Comparison of ENCODE assay signal across 9 cellular contexts in the genomic region with DNA sequence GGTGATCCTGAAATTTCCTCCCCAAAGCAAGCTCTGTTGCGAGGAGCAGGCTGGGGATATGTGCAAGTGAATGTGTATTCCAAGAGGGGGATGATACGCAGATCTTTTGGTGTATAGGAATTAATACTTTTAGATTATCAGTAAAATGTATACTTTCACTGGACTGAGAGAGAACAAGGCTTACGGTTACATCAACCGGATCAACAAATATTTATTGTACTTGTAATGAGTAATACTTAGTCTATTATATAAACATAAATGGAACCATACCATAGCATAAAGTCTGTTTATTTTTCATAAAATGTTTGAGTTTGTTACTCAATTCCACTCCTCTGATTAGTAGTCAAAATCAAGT. TPM values are rescaled to one million over a fixed set of nuclear protein-coding genes. Genes with fewer than 3 reads are reported as not detected.
DNase-seq lines count a peak whose midpoint lies in the region; ATAC-seq, FAIRE-seq and TF ChIP-seq lines count a peak whose summit lies in the region.
"Had no signal": no experiment of that assay in that cellular context is flagged by ENCODE, and none has a peak within 500 bp of the region (broad histone marks: within the 10 kb centered on the region; RNA-seq: fewer than 3 reads in every experiment).

No MANE protein-coding gene starts in this region.

- H3K4me2 ChIP-seq in GM12878 (ENCODE audit: control insufficient read depth, insufficient read depth) = peak overlapping the region; percentile 98

- no TSS peak for BruUV-seq in GM12878 (replicated peaks; lab: Mats Ljungman, UMichigan)

- no peaks in the 10 kb centered on the region for H3K9me3 Mint-ChIP-seq in activated T-cell treated with anti-CD3 and anti-CD28 coated beads, Interleukin-2, amount 50 U/mL, for 72 hours
- no peaks in the 10 kb centered on the region for H3K9me3 Mint-ChIP-seq in type B pancreatic cell

- FAIRE-seq in GM12878 (lab: Jason Lieb, UNC) = no peak
- FAIRE-seq: colon had no signal

- H4K20me1 ChIP-seq in GM12878 (ENCODE audit: control insufficient read depth, insufficient read depth) = no peaks in the 10 kb centered on the region

- no peaks in the 10 kb centered on the region for H3K9me3 ChIP-seq in GM12878 (replicated peaks; ENCODE audit: control insufficient read depth, insufficient read depth, low read length)
- no peaks in the 10 kb centered on the region for H3K9me3 ChIP-seq in lower lobe of right lung

- H3K36me3 Mint-ChIP-seq in activated T-cell treated with anti-CD3 and anti-CD28 coated beads, Interleukin-2, amount 50 U/mL, for 72 hours (ENCODE audit: insufficient read depth in 2 of 2) = peaks cover 3 to 13% of the 10 kb centered on the region in 2 donors
- H3K36me3 Mint-ChIP-seq in type B pancreatic cell = peaks cover 10% of the 10 kb centered on the region

- TF ChIP-seq EP300 in GM12878 (IDR thresholded peaks at IDR 0.05; ENCODE audit: borderline replicate concordance in 1 of 2, control insufficient read depth in 1 of 2, low read depth in 2 of 2, low read length in 2 of 2) = no peak

- in situ Hi-C loops in GM12878 (cut with MboI) = no loop called here

- no peak for TF ChIP-seq POLR2A in GM12878 (IDR thresholded peaks at IDR 0.05; ENCODE audit: low read depth, low read length)

- RAD21 ChIA-PET in GM12878 (lab: Charles Lee; ENCODE audit: unreplicated experiment) = no interaction called here

- H3K27me3 ChIP-seq in GM12878 (replicated peaks in 1 of 2; ENCODE audit: control insufficient read depth in 2 of 2, insufficient read depth in 2 of 2, low read length in 1 of 2) = peaks cover 0 to 1% of the 10 kb centered on the region in 2 experiments; a peak in 1 of 4 replicates
- no peaks in the 10 kb centered on the region for H3K27me3 ChIP-seq in lower lobe of right lung (ENCODE audit: low read depth)

- H3K4me1 ChIP-seq in GM12878 (ENCODE audit: control insufficient read depth, insufficient read depth, low read length) (no peaks in the 10 kb centered on the region), lower lobe of right lung (peaks cover 25% of the 10 kb centered on the region)

- SMC1A ChIA-PET in GM12878 (lab: Charles Lee; ENCODE audit: uncharacterized antibody, unreplicated experiment) = interaction anchor here (0.7 kb wide), 1 partner anchor 34 kb away, joined by 4 read pairs; no protein-coding TSS in a partner anchor

- ATAC-seq in activated T-cell treated with anti-CD3 and anti-CD28 coated beads, Interleukin-2, amount 50 U/mL, for 72 hours (replicated peaks in 1 of 2) = no peak
- ATAC-seq in GM12878 (no peak), lower lobe of right lung (no peak), HG02840 (IDR thresholded peaks at IDR 0.05; ENCODE audit: low FRiP score, unreplicated experiment) (no peak)

- peak overlapping the region; percentile 87 to 91 for H3K4me3 Mint-ChIP-seq in activated T-cell treated with anti-CD3 and anti-CD28 coated beads, Interleukin-2, amount 50 U/mL, for 72 hours
- H3K4me3 Mint-ChIP-seq in type B pancreatic cell = peak overlapping the region; percentile 95

- peak overlapping the region; percentile 79 for H3K27ac Mint-ChIP-seq in activated T-cell treated with anti-CD3 and anti-CD28 coated beads, Interleukin-2, amount 50 U/mL, for 72 hours
- H3K27ac Mint-ChIP-seq in type B pancreatic cell = peak overlapping the region; percentile 89

- no peak for DNase-seq in activated T-cell treated with anti-CD3 and anti-CD28 coated beads, Interleukin-2, amount 50 U/mL, for 72 hours
- DNase-seq in activated T-cell treated with anti-CD3 and anti-CD28 coated beads for 4 hours = no peak
- DNase-seq in GM12878 (ENCODE audit: low read depth, low spot score) = no peak
- no peak for DNase-seq in lower lobe of right lung
- DNase-seq in type B pancreatic cell (ENCODE audit: extremely low spot score, unreplicated experiment) = no peak
- DNase-seq in HT-29 (ENCODE audit: low spot score) = no peak
- DNase-seq in midbrain (lab: John Stamatoyannopoulos, UW) = no peak

- H3K9ac ChIP-seq in GM12878 (ENCODE audit: control insufficient read depth, insufficient read depth, low read length) = peak overlapping the region; percentile 67

- no peak for TF ChIP-seq RAD21 in GM12878 (IDR thresholded peaks at IDR 0.05; ENCODE audit: insufficient read depth, low read depth, low read length)

- 2% methylated on average over 4 of the region's 4 CpGs for WGBS in GM12878 (ENCODE audit: insufficient coverage, insufficient replicate concordance, low lambda C conversion rate, missing lambda C conversion rate)

- CTCF ChIA-PET in GM12878 (lab: Yijun Ruan, JAX) = interaction anchor here (1.3 kb wide), 1 partner anchor 17 kb away, joined by 3 read pairs; no protein-coding TSS in a partner anchor

- intact Hi-C loops in GM12878 (cut with micrococcal nuclease; ENCODE audit: unreplicated experiment) (loop anchor here (1.0 kb wide), 1 partner anchor 44 kb away; a partner anchor contains a TSS), lower lobe of right lung (cut with DNase I) (no loop called here)

- peaks cover 32% of the 10 kb centered on the region for H3K79me2 ChIP-seq in GM12878 (ENCODE audit: control insufficient read depth, insufficient read depth, low read length)

- H2AFZ ChIP-seq in GM12878 (ENCODE audit: control insufficient read depth, low read depth, low read length) = peak overlapping the region; percentile 99

- H3K4me3 ChIP-seq in GM12878 (peak overlapping the region; percentile 65), lower lobe of right lung (peak overlapping the region; percentile 96)

- no peak overlapping the region for H3K27ac ChIP-seq in GM12878 (ENCODE audit: control insufficient read depth, insufficient read depth)
- H3K27ac ChIP-seq in lower lobe of right lung = peak overlapping the region; percentile 90

- POLR2A ChIA-PET in GM12878 (lab: Charles Lee) = interaction anchor here (0.6 kb wide), 2 partner anchors 41 to 1036 kb away, joined by 3 to 4 read pairs; no protein-coding TSS in a partner anchor

- no peaks in the 10 kb centered on the region for H3K36me3 ChIP-seq in GM12878 (ENCODE audit: control insufficient read depth in 2 of 2, insufficient read depth in 2 of 2, low read length in 1 of 2)
- no peaks in the 10 kb centered on the region for H3K36me3 ChIP-seq in lower lobe of right lung

- H3K27me3 Mint-ChIP-seq in activated T-cell treated with anti-CD3 and anti-CD28 coated beads, Interleukin-2, amount 50 U/mL, for 72 hours (ENCODE audit: low read depth) = peaks cover 11% of the 10 kb centered on the region
- H3K27me3 Mint-ChIP-seq in type B pancreatic cell = peaks cover 3% of the 10 kb centered on the region

- TF ChIP-seq CTCF in GM12878 (IDR thresholded peaks at IDR 0.05 in 2 of 3, conservative IDR thresholded peaks at IDR 0.05 in 1 of 3; ENCODE audit: control insufficient read depth in 2 of 3, extremely low read depth in 1 of 3, insufficient read depth in 1 of 3, low read depth in 3 of 3, low read length in 3 of 3) (no peak), lower lobe of right lung (IDR thresholded peaks at IDR 0.05) (no peak), type B pancreatic cell (conservative IDR thresholded peaks at IDR 0.05) (no peak)

- peaks cover 43% of the 10 kb centered on the region for H3K4me1 Mint-ChIP-seq in activated T-cell treated with anti-CD3 and anti-CD28 coated beads, Interleukin-2, amount 50 U/mL, for 72 hours (ENCODE audit: low read depth)
- H3K4me1 Mint-ChIP-seq in type B pancreatic cell (ENCODE audit: unreplicated experiment) = peaks cover 28% of the 10 kb centered on the region

RNA-seq across cellular contexts. Expression of a gene that starts 0.7 kb away (rescaled TPM):
- 10 to 100 TPM; 62.7 to 69.1 TPM for total RNA-seq in activated T-cell treated with anti-CD3 and anti-CD28 coated beads, Interleukin-2, amount 50 U/mL, for 72 hours
- total RNA-seq in GM12878 (2013; cell fraction: nucleolus; rRNA removed) = 42.6 and 44.4 TPM in 2 replicates
- total RNA-seq in GM12878 (2014; rRNA removed) (28.2 and 40.6 TPM in 2 replicates), GM12878 (2014; rRNA removed; fragmentation: Illumina TruSeq; extraction: Trizol) (36.2 and 37.7 TPM in 2 replicates), GM12878 (2021) (34.0 and 36.4 TPM in 2 replicates), lower lobe of right lung (89.1 TPM), type B pancreatic cell (ENCODE audit: low replicate concordance) (58.2 and 58.6 TPM in 2 replicates)
- 12.1 TPM for polyA plus RNA-seq in GM12878 (2011; ENCODE audit: low read depth)
- polyA plus RNA-seq in GM12878 (2011; rRNA removed) (37.2 and 46.9 TPM in 2 replicates), GM12878 (2014; fragmentation: Illumina TruSeq; extraction: Trizol) (55.5 and 67.5 TPM in 2 replicates), GM12878 (2014; fragmentation: Nextera tagmentation; extraction: Ambion mirVana) (10 to 100 TPM; 13.6 to 13.8 TPM), GM12878 (2014; rRNA removed) (31.0 and 36.2 TPM in 2 replicates), GM12878 (2016; fragmentation: Nextera tagmentation; extraction: Ambion mirVana) (10 to 100 TPM; 23.6 to 25.4 TPM)
- 16.6 and 18.1 TPM in 2 replicates for polyA plus RNA-seq in GM12878 (2011; cell fraction: cytosol; rRNA removed)
- 27.0 and 29.3 TPM in 2 replicates for polyA plus RNA-seq in GM12878 (2011; cell fraction: nucleus; rRNA removed)
- 13.8 and 14.1 TPM in 2 replicates for polyA plus RNA-seq in GM12878 (2012)
- polyA minus RNA-seq in GM12878 (2011; rRNA and poly(A)+ RNA removed) = 17.2 and 27.1 TPM in 2 replicates
- polyA minus RNA-seq in GM12878 (2011; cell fraction: cytosol; rRNA and poly(A)+ RNA removed) = 12.7 and 16.7 TPM in 2 replicates
- polyA minus RNA-seq in GM12878 (2011; cell fraction: nucleus; rRNA and poly(A)+ RNA removed) = 10.3 and 24.0 TPM in 2 replicates
- 81.0 and 81.4 TPM in 2 replicates for total RNA-seq in HT-29 (2014; rRNA removed; shearing (Covaris generic))

RNA-seq across cellular contexts. Expression of a gene that starts 36.2 kb away (rescaled TPM):
- 1,000 to 10,000 TPM; 2,016 to 2,043 TPM for total RNA-seq in activated T-cell treated with anti-CD3 and anti-CD28 coated beads, Interleukin-2, amount 50 U/mL, for 72 hours
- 223 and 245 TPM in 2 replicates for total RNA-seq in GM12878 (2013; cell fraction: nucleolus; rRNA removed)
- total RNA-seq in GM12878 (2014; rRNA removed) (3,247 and 3,409 TPM in 2 replicates), GM12878 (2014; rRNA removed; fragmentation: Illumina TruSeq; extraction: Trizol) (4,157 and 4,159 TPM in 2 replicates), GM12878 (2021) (2,179 and 2,342 TPM in 2 replicates), lower lobe of right lung (965 TPM), type B pancreatic cell (ENCODE audit: low replicate concordance) (1,654 and 1,766 TPM in 2 replicates)
- polyA plus RNA-seq in GM12878 (2011; ENCODE audit: low read depth) = 217 TPM
- polyA plus RNA-seq in GM12878 (2011; rRNA removed) (3,638 and 4,817 TPM in 2 replicates), GM12878 (2014; fragmentation: Illumina TruSeq; extraction: Trizol) (3,012 and 4,033 TPM in 2 replicates), GM12878 (2014; fragmentation: Nextera tagmentation; extraction: Ambion mirVana) (1,000 to 10,000 TPM; 2,699 to 2,779 TPM), GM12878 (2014; rRNA removed) (6,216 and 6,624 TPM in 2 replicates), GM12878 (2016; fragmentation: Nextera tagmentation; extraction: Ambion mirVana) (1,000 to 10,000 TPM; 1,697 to 1,785 TPM)
- 382 and 1,206 TPM in 2 replicates for polyA plus RNA-seq in GM12878 (2011; cell fraction: cytosol; rRNA removed)
- polyA plus RNA-seq in GM12878 (2011; cell fraction: nucleus; rRNA removed) = 836 and 2,011 TPM in 2 replicates
- polyA plus RNA-seq in GM12878 (2012) = 7,372 and 8,466 TPM in 2 replicates
- polyA minus RNA-seq in GM12878 (2011; rRNA and poly(A)+ RNA removed) = 1,482 and 2,664 TPM in 2 replicates
- 574 and 607 TPM in 2 replicates for polyA minus RNA-seq in GM12878 (2011; cell fraction: cytosol; rRNA and poly(A)+ RNA removed)
- 206 and 327 TPM in 2 replicates for polyA minus RNA-seq in GM12878 (2011; cell fraction: nucleus; rRNA and poly(A)+ RNA removed)
- 2,122 and 2,883 TPM in 2 replicates for total RNA-seq in HT-29 (2014; rRNA removed; shearing (Covaris generic))

RNA-seq across cellular contexts. Expression of a gene that starts 42.3 kb away (rescaled TPM):
- total RNA-seq in activated T-cell treated with anti-CD3 and anti-CD28 coated beads, Interleukin-2, amount 50 U/mL, for 72 hours = 1 to 10 TPM in 1 of 2 donors, under 1 TPM in 1; 0.76 to 1.2 TPM
- total RNA-seq in GM12878 (2013; cell fraction: nucleolus; rRNA removed) = 0.27 and 0.46 TPM in 2 replicates
- 0.56 and 0.65 TPM in 2 replicates for total RNA-seq in GM12878 (2014; rRNA removed)
- total RNA-seq in GM12878 (2014; rRNA removed; fragmentation: Illumina TruSeq; extraction: Trizol) = 0.63 and 0.64 TPM in 2 replicates
- 0.64 TPM in 2 replicates for total RNA-seq in GM12878 (2021)
- polyA plus RNA-seq in GM12878 (2011; ENCODE audit: low read depth) = 0.75 TPM
- polyA plus RNA-seq in GM12878 (2011; rRNA removed) = 1.2 TPM in 2 replicates
- 0.70 and 0.75 TPM in 2 replicates for polyA plus RNA-seq in GM12878 (2011; cell fraction: cytosol; rRNA removed)
- polyA plus RNA-seq in GM12878 (2011; cell fraction: nucleus; rRNA removed) = 0.33 and 0.39 TPM in 2 replicates
- 0.61 and 0.66 TPM in 2 replicates for polyA plus RNA-seq in GM12878 (2012)
- polyA plus RNA-seq in GM12878 (2014; fragmentation: Illumina TruSeq; extraction: Trizol) = 0.65 and 1.3 TPM in 2 replicates
- polyA plus RNA-seq in GM12878 (2014; fragmentation: Nextera tagmentation; extraction: Ambion mirVana) = under 1 TPM; 0.29 to 0.68 TPM
- polyA plus RNA-seq in GM12878 (2014; rRNA removed) = 0.34 and 0.35 TPM in 2 replicates
- polyA plus RNA-seq in GM12878 (2016; fragmentation: Nextera tagmentation; extraction: Ambion mirVana) = under 1 TPM; 0.43 to 0.60 TPM
- 0.95 and 1.7 TPM in 2 replicates for polyA minus RNA-seq in GM12878 (2011; rRNA and poly(A)+ RNA removed)
- 0.52 and 0.53 TPM in 2 replicates for polyA minus RNA-seq in GM12878 (2011; cell fraction: cytosol; rRNA and poly(A)+ RNA removed)
- 0.36 and 0.57 TPM in 2 replicates for polyA minus RNA-seq in GM12878 (2011; cell fraction: nucleus; rRNA and poly(A)+ RNA removed)
- 24.3 TPM for total RNA-seq in lower lobe of right lung
- 1.4 and 2.9 TPM in 2 replicates for total RNA-seq in type B pancreatic cell (ENCODE audit: low replicate concordance)
- 1.2 and 1.3 TPM in 2 replicates for total RNA-seq in HT-29 (2014; rRNA removed; shearing (Covaris generic))

RNA-seq across cellular contexts. Expression of a gene that starts 43.1 kb away (rescaled TPM):
- total RNA-seq in activated T-cell treated with anti-CD3 and anti-CD28 coated beads, Interleukin-2, amount 50 U/mL, for 72 hours = 10 to 100 TPM; 29.4 to 33.5 TPM
- 7.5 and 8.6 TPM in 2 replicates for total RNA-seq in GM12878 (2013; cell fraction: nucleolus; rRNA removed)
- total RNA-seq in GM12878 (2014; rRNA removed) (7.9 and 11.3 TPM in 2 replicates), GM12878 (2014; rRNA removed; fragmentation: Illumina TruSeq; extraction: Trizol) (17.6 and 18.8 TPM in 2 replicates), GM12878 (2021) (10.0 and 11.0 TPM in 2 replicates), lower lobe of right lung (14.9 TPM), type B pancreatic cell (ENCODE audit: low replicate concordance) (11.3 and 15.8 TPM in 2 replicates)
- 4.9 TPM for polyA plus RNA-seq in GM12878 (2011; ENCODE audit: low read depth)
- polyA plus RNA-seq in GM12878 (2011; rRNA removed) (11.4 and 19.9 TPM in 2 replicates), GM12878 (2014; fragmentation: Illumina TruSeq; extraction: Trizol) (15.7 and 18.1 TPM in 2 replicates), GM12878 (2014; fragmentation: Nextera tagmentation; extraction: Ambion mirVana) (10 to 100 TPM; 13.4 to 20.3 TPM), GM12878 (2014; rRNA removed) (5.7 and 8.0 TPM in 2 replicates), GM12878 (2016; fragmentation: Nextera tagmentation; extraction: Ambion mirVana) (10 to 100 TPM; 17.8 to 22.3 TPM)
- 2.6 and 3.8 TPM in 2 replicates for polyA plus RNA-seq in GM12878 (2011; cell fraction: cytosol; rRNA removed)
- 3.7 and 4.6 TPM in 2 replicates for polyA plus RNA-seq in GM12878 (2011; cell fraction: nucleus; rRNA removed)
- 6.0 and 7.3 TPM in 2 replicates for polyA plus RNA-seq in GM12878 (2012)
- polyA minus RNA-seq in GM12878 (2011; rRNA and poly(A)+ RNA removed) = 7.8 and 8.9 TPM in 2 replicates
- 2.4 and 9.8 TPM in 2 replicates for polyA minus RNA-seq in GM12878 (2011; cell fraction: cytosol; rRNA and poly(A)+ RNA removed)
- polyA minus RNA-seq in GM12878 (2011; cell fraction: nucleus; rRNA and poly(A)+ RNA removed) = 2.2 and 3.4 TPM in 2 replicates
- 3.0 and 3.5 TPM in 2 replicates for total RNA-seq in HT-29 (2014; rRNA removed; shearing (Covaris generic))
